1 cellular context compared by ENCODE assay signal in the genomic region with DNA sequence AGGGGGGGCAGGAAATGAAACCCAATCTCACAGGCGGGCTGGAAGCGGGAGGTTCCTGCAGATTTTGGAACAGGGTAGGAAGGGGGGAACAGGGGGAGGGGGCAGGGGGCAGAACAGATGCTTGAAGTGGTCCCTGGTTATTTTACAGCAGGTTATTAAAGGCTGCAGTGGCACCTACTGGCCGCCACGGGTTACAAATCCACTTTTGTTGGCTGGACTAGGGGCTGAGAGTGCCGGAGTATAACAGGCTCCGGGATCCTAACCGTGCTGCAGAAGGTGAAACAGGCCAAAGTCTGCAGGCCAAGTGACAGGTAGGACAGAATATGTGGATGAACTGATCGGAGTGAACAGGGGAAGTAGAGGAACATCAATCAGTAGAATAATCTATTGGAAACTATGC.
TF ChIP-seq lines count a peak whose summit lies in the region.

No MANE protein-coding gene starts in this region.

TF ChIP-seq in H1, 55 proteins besides CTCF, POLR2A, EP300 and RAD21:
- TF ChIP-seq CHD2 (IDR thresholded peaks at IDR 0.05; ENCODE audit: low read length) (no peak), SIX5 (IDR thresholded peaks at IDR 0.05; ENCODE audit: low read depth, low read length) (no peak), RFX5 (IDR thresholded peaks at IDR 0.05; ENCODE audit: borderline replicate concordance, low read depth, low read length) (no peak), EGR1 (IDR thresholded peaks at IDR 0.05; ENCODE audit: borderline replicate concordance, low read depth, low read length) (no peak), CBX8 (IDR thresholded peaks at IDR 0.05; ENCODE audit: borderline replicate concordance, low read depth, low read length) (no peak), KDM1A (IDR thresholded peaks at IDR 0.05; ENCODE audit: borderline replicate concordance, low read length) (no peak)
